ENCODE assay signal across 10 cellular contexts in the genomic region with DNA sequence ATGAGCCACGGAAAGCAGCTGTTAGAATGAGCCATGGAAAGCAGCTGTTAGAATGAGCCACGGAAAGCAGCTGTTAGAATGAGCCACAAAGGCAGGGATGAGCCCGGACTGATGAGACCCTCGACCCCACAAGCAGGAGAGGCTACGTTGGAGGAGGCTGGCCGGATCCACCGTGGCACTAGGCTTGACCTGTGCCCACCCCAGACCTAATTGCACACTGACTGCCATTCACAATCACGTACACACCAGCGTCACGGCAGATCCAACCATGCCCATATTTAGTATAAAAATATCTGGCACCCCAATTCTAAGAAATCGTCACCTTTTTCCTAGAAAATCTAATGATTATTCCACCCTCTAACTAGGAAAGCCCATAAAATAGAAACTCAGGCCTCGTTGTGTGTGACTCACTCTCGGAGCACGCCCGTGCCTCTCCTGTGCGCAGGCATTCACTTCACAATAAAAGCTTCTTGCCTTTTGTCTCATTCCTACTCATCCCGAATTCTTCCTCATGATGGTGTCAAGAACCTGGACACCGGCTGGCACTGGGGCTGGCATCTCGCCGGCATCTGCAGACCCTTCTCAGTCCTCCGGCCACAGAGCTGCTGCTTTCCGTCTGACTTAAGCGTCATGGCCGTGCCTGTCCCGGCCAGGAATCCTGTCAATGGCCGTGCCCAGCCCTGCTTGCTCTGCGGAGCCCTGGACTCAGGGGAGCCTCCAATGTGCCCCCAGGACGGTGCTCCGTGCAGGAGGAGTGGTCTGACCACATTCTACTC. TPM values are rescaled to one million over a fixed set of nuclear protein-coding genes. Genes with fewer than 3 reads are reported as not detected.
DNase-seq lines count a peak whose midpoint lies in the region; ATAC-seq and TF ChIP-seq lines count a peak whose summit lies in the region.
"Had no signal": no experiment of that assay in that cellular context is flagged by ENCODE, and none has a peak within 500 bp of the region (broad histone marks: within the 10 kb centered on the region; RNA-seq: fewer than 3 reads in every experiment).

No MANE protein-coding gene starts in this region.

- H3K4me1 Mint-ChIP-seq in mesothelial cell of epicardium: peaks cover 33% of the 10 kb centered on the region

- no peak overlapping the region for H3K27ac ChIP-seq in HUES6 (ENCODE audit: low read depth, low read length)
- no peak overlapping the region for H3K27ac ChIP-seq in caudate nucleus (ENCODE audit: low read depth, low read length)

- no peak for ATAC-seq in GM19397 (IDR thresholded peaks at IDR 0.05; ENCODE audit: unreplicated experiment)
- no peak for ATAC-seq in GM18907 (IDR thresholded peaks at IDR 0.05; ENCODE audit: unreplicated experiment)
- ATAC-seq: GM12878 had no signal

- H3K9me3 Mint-ChIP-seq in mesothelial cell of epicardium: peaks cover 4% of the 10 kb centered on the region

- peak overlapping the region; percentile 12; the same call in 1 of the 2 replicates for H3K4me3 ChIP-seq in AG04449 (ENCODE audit: low read depth, low read length)
- peak overlapping the region; percentile 25; the same call in 1 of the 2 replicates for H3K4me3 ChIP-seq in HUES6 (ENCODE audit: low read depth, low read length)
- H3K4me3 ChIP-seq: GM12878 had no signal

- 0 out of 2 replicates have a peak, but pooled peaks cover 3% of the 10 kb centered on the region for H3K9me3 ChIP-seq in HUES6 (ENCODE audit: control insufficient read depth, insufficient read depth, low read depth, low read length)

- H3K27me3 Mint-ChIP-seq in mesothelial cell of epicardium (ENCODE audit: low read depth): peaks cover 5% of the 10 kb centered on the region

- POLR2A ChIA-PET in AG04449 (lab: Yijun Ruan, JAX): no interaction called here

- H3K9ac ChIP-seq in HUES6 (ENCODE audit: low read length): no peak overlapping the region

- DNase-seq in AG04449 (ENCODE audit: low read depth, low spot score) (no peak), caudate nucleus (lab: John Stamatoyannopoulos, UW) (peak in 32 of 61 donors; percentile 11 to 83 (median 36)), mesothelial cell of epicardium (ENCODE audit: low spot score in 2 of 2, unreplicated experiment in 2 of 2) (no peak), NCI-H748 treated with DMSO at 0.1 percent for 48 hours (lab: John Stamatoyannopoulos, UW) (no peak), KG1 (lab: John Stamatoyannopoulos, UW) (no peak)

- peak overlapping the region; percentile 98 for H3K27ac Mint-ChIP-seq in mesothelial cell of epicardium

- CTCF ChIA-PET in AG04449 (lab: Yijun Ruan, JAX): interaction anchor here (0.6 to 3.0 kb wide), 8 partner anchors 11 to 133 kb away, joined by 3 to 21 read pairs (median 3); no protein-coding TSS in a partner anchor

- no peaks in the 10 kb centered on the region for H3K36me3 ChIP-seq in HUES6 (ENCODE audit: control insufficient read depth, insufficient read depth, low read length)

- H3K4me3 Mint-ChIP-seq in mesothelial cell of epicardium: peak overlapping the region; percentile 60

- TF ChIP-seq CTCF in AG04449 (IDR thresholded peaks at IDR 0.05; ENCODE audit: insufficient read depth, low read length, missing control alignments) (no peak), mesothelial cell of epicardium (IDR thresholded peaks at IDR 0.05; ENCODE audit: unreplicated experiment) (no peak)

- peaks cover 11% of the 10 kb centered on the region for H3K4me1 ChIP-seq in HUES6 (ENCODE audit: control insufficient read depth, insufficient read depth, low read length)

- peaks cover 27% of the 10 kb centered on the region for H3K27me3 ChIP-seq in HUES6 (ENCODE audit: control insufficient read depth, insufficient read depth, low read length)

- H3K36me3 Mint-ChIP-seq in mesothelial cell of epicardium: peaks cover 4% of the 10 kb centered on the region

RNA-seq across cellular contexts. Expression of a gene that starts 5.5 kb away (rescaled TPM):
- total RNA-seq in mesothelial cell of epicardium: 5.8 to 7.0 TPM (median 7.0 TPM) in 3 replicates
- total RNA-seq: GM12878 had no signal

RNA-seq across cellular contexts. Expression of a gene that starts 20.0 kb away (rescaled TPM):
- total RNA-seq in mesothelial cell of epicardium: 0.16 TPM in 1 of 3 replicates, not detected in the others
- total RNA-seq: activated CD8-positive, alpha-beta memory T cell treated with anti-CD3 and anti-CD28 coated beads for 36 hours had no signal

RNA-seq across cellular contexts. Expression of a gene that starts 21.6 kb away (rescaled TPM):
- total RNA-seq in mesothelial cell of epicardium: 0.83 to 1.4 TPM (median 1.2 TPM) in 3 replicates

RNA-seq across cellular contexts. Expression of a gene that starts 32.5 kb away (rescaled TPM):
- total RNA-seq in mesothelial cell of epicardium: 6.1 to 7.6 TPM (median 6.5 TPM) in 3 replicates
- total RNA-seq: activated CD8-positive, alpha-beta memory T cell treated with anti-CD3 and anti-CD28 coated beads for 36 hours had no signal

Comparison
In these comparisons a context has a peak if more than half of its experiments do, and no peak if none do; other contexts are left out.
1. DNase-seq: peak in caudate nucleus (32 of 61); none in AG04449 (single experiment), mesothelial cell of epicardium (0 of 2), NCI-H748 treated with DMSO at 0.1 percent for 48 hours (single experiment) and KG1 (single experiment).